In the genomic region with DNA sequence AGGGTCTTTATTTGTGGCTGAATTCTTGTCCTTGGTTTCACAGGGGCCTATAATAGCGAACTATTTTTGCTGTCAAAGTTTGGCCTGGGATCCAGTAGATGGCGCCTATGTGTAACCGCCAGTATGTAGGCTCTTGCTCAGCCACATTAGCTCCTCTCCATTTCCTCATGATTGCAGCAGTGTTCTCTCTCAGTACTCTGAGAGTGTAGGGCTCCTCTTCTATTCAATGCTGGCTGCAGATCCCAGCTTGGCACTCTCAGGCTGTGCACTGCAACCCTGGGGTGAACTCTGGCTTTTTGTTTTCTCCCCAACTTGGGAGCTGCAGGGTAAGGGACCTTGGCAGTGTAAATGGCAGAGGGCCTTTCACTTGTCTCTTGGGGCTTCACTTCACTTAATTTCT, we compare ENCODE assay signal across 8 cellular contexts.
DNase-seq lines count a peak whose midpoint lies in the region; ATAC-seq and TF ChIP-seq lines count a peak whose summit lies in the region.

No MANE protein-coding gene starts in this region.

- DNase-seq in Ammon's horn (ENCODE audit: low spot score) (peak; percentile 65), NCI-H2171 treated with DMSO at 0.1 percent for 48 hours (lab: John Stamatoyannopoulos, UW) (peak; percentile 41), astrocyte of the cerebellum (ENCODE audit: low read depth) (peak; percentile 40), kidney tubule cell (ENCODE audit: low spot score) (peak; percentile 54), mesenteric fat pad (ENCODE audit: low spot score) (no peak), tibial nerve (ENCODE audit: low spot score in 2 of 2) (no peak)

- TF ChIP-seq EP300 in tibial nerve (IDR thresholded peaks at IDR 0.05): no peak

- in situ Hi-C loops in astrocyte of the cerebellum (cut with HindIII; ENCODE audit: low sequenced_read_pairs): no loop called here

- H3K9me3 ChIP-seq in tibial nerve: no peaks in the 10 kb centered on the region

- no peaks in the 10 kb centered on the region for H3K36me3 ChIP-seq in tibial nerve

- TF ChIP-seq POLR2A in GM18505 (IDR thresholded peaks at IDR 0.05; ENCODE audit: borderline replicate concordance, extremely low read depth, insufficient read depth, insufficient read length) (no peak), tibial nerve (IDR thresholded peaks at IDR 0.05) (no peak)

- no peaks in the 10 kb centered on the region for H3K27me3 ChIP-seq in tibial nerve

- TF ChIP-seq CTCF in astrocyte of the cerebellum (IDR thresholded peaks at IDR 0.05; ENCODE audit: low read depth, low read length, missing control alignments): peak; percentile 67
- TF ChIP-seq CTCF in tibial nerve (IDR thresholded peaks at IDR 0.05): no peak

- H3K4me1 ChIP-seq in tibial nerve: no peaks in the 10 kb centered on the region

- no peak overlapping the region for H3K27ac ChIP-seq in tibial nerve

- WGBS in tibial nerve, 2 donors: 64 to 67% methylated on average over 3 of the region's 3 CpGs

- H3K4me3 ChIP-seq in astrocyte of the cerebellum (ENCODE audit: low read depth, low read length): no peak overlapping the region
- H3K4me3 ChIP-seq in tibial nerve: no peak overlapping the region

- peak; percentile 60 for ATAC-seq in GM18505 (IDR thresholded peaks at IDR 0.05; ENCODE audit: unreplicated experiment)
- ATAC-seq in HG02885 (IDR thresholded peaks at IDR 0.05; ENCODE audit: poor library complexity, unreplicated experiment): peak; percentile 87

Comparison
In these comparisons a context has a peak if more than half of its experiments do, and no peak if none do; other contexts are left out.
1. DNase-seq: peak in Ammon's horn (single experiment), NCI-H2171 treated with DMSO at 0.1 percent for 48 hours (single experiment), astrocyte of the cerebellum (single experiment) and kidney tubule cell (single experiment); none in mesenteric fat pad (single experiment) and tibial nerve (0 of 2).